ENCODE assay signal across 32 cellular contexts in the genomic region with DNA sequence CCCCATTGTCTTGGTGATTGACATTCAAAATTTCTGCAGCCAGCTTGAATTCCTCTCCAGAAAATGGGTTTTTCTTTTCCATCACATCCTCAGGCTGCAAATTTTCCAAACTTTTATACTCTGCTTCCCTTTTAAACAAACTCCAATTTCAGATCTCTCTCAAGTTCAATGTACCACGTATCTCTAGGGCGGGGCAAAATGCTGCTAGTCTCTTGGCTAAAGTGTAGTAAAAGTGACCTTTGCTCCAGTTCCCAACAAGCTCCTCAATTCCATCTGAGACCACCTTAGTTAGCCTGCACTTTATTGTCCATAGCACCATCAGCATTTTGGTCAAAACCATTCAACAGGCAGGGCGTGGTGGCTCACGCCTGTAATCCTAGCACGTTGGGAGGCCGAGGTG.
"Had no signal": no experiment of that assay in that cellular context is flagged by ENCODE, and none has a peak within 500 bp of the region (broad histone marks: within the 10 kb centered on the region; RNA-seq: fewer than 3 reads in every experiment).

No MANE protein-coding gene starts in this region.

- H3K36me3 Mint-ChIP-seq: activated CD8-positive, alpha-beta memory T cell treated with anti-CD3 and anti-CD28 coated beads, Interleukin-2, amount 10 ng/mL, durations not matched to agents 7 days and 5 days; activated naive CD8-positive, alpha-beta T cell had no signal

- DNase-seq: activated CD4-positive, alpha-beta T cell treated with anti-CD3 and anti-CD28 coated beads, Interleukin-2, amount 10 ng/mL, durations not matched to agents 24 days and 14 days; activated CD4-positive, CD25-positive, alpha-beta regulatory T cell; activated CD4-positive, CD25-positive, alpha-beta regulatory T cell treated with anti-CD3 and anti-CD28 coated beads, Interleukin-2, amount 50 U/mL, for 72 hours; activated CD8-positive, alpha-beta memory T cell treated with anti-CD3 and anti-CD28 coated beads, Interleukin-2, amount 10 ng/mL, durations not matched to agents 7 days and 5 days; activated CD8-positive, alpha-beta memory T cell treated with anti-CD3 and anti-CD28 coated beads, Interleukin-2, amount 50 U/mL, for 4 hours; activated gamma-delta T cell treated with Interleukin-2 at 50 U/mL for 16 hours; activated naive CD4-positive, alpha-beta T cell treated with anti-CD3 and anti-CD28 coated beads, Interleukin-2, amount 50 U/mL, for 16 hours; activated naive CD4-positive, alpha-beta T cell treated with Interleukin-2 at 50 U/mL for 16 hours; activated T-cell treated with anti-CD3 and anti-CD28 coated beads, Interleukin-2, amount 50 U/mL, for 1 hour; amniotic stem cell; anterior cingulate cortex; brain microvascular endothelial cell; cortex of kidney; dermis blood vessel endothelial cell; effector CD4-positive, alpha-beta T cell; esophagus squamous epithelium; foreskin melanocyte; T-helper 17 cell; T1000 had no signal

- H3K27ac Mint-ChIP-seq: activated CD4-positive, alpha-beta memory T cell treated with anti-CD3 and anti-CD28 coated beads for 36 hours; activated CD4-positive, alpha-beta T cell treated with anti-CD3 and anti-CD28 coated beads for 36 hours; activated CD4-positive, alpha-beta T cell treated with anti-CD3 and anti-CD28 coated beads, Interleukin-2, amount 10 ng/mL, durations not matched to agents 24 days and 14 days; activated CD8-positive, alpha-beta memory T cell treated with anti-CD3 and anti-CD28 coated beads, Interleukin-2, amount 10 ng/mL, durations not matched to agents 7 days and 5 days; activated CD8-positive, alpha-beta T cell treated with anti-CD3 and anti-CD28 coated beads, Interleukin-2, amount 10 ng/mL, durations not matched to agents 7 days and 5 days; activated naive CD8-positive, alpha-beta T cell; activated T-helper 1 cell treated with anti-CD3 and anti-CD28 coated beads, Interleukin-12 subunit alpha, Interleukin-12 subunit beta, Interleukin-2, Interleukin-4 antibody, amounts not matched to agents 30 ng/mL and 10 ng/mL and 1 ng/mL, durations not matched to agents 14 hours and 24 hours and 36 hours; effector memory CD8-positive, alpha-beta T cell; T-helper 2 cell treated with Interferon-gamma antibody and Interleukin-4, amounts not matched to agents 5 μg/mL and 100 μg/mL, for 36 hours had no signal

- H3K9me3 ChIP-seq: esophagus squamous epithelium, gastroesophageal sphincter had no signal

- H3K4me3 Mint-ChIP-seq: activated CD4-positive, alpha-beta memory T cell treated with anti-CD3 and anti-CD28 coated beads for 36 hours; activated CD4-positive, alpha-beta T cell treated with anti-CD3 and anti-CD28 coated beads for 36 hours; activated CD4-positive, alpha-beta T cell treated with anti-CD3 and anti-CD28 coated beads, Interleukin-2, amount 10 ng/mL, durations not matched to agents 24 days and 14 days; activated CD8-positive, alpha-beta memory T cell treated with anti-CD3 and anti-CD28 coated beads, Interleukin-2, amount 10 ng/mL, durations not matched to agents 7 days and 5 days; activated CD8-positive, alpha-beta T cell treated with anti-CD3 and anti-CD28 coated beads, Interleukin-2, amount 10 ng/mL, durations not matched to agents 7 days and 5 days; activated naive CD8-positive, alpha-beta T cell; activated T-helper 1 cell treated with anti-CD3 and anti-CD28 coated beads, Interleukin-12 subunit alpha, Interleukin-12 subunit beta, Interleukin-2, Interleukin-4 antibody, amounts not matched to agents 30 ng/mL and 10 ng/mL and 1 ng/mL, durations not matched to agents 14 hours and 24 hours and 36 hours; central memory CD8-positive, alpha-beta T cell; effector memory CD8-positive, alpha-beta T cell; T-helper 17 cell; T-helper 2 cell treated with Interferon-gamma antibody and Interleukin-4, amounts not matched to agents 5 μg/mL and 100 μg/mL, for 36 hours had no signal

- H3K27ac ChIP-seq: brain microvascular endothelial cell, epithelial cell of prostate, esophagus squamous epithelium, gastroesophageal sphincter had no signal

- H3K4me1 ChIP-seq: esophagus squamous epithelium, gastroesophageal sphincter had no signal

- ATAC-seq: activated CD4-positive, alpha-beta T cell treated with anti-CD3 and anti-CD28 coated beads for 36 hours; activated CD8-positive, alpha-beta T cell treated with anti-CD3 and anti-CD28 coated beads, Interleukin-2, amount 10 ng/mL, durations not matched to agents 7 days and 5 days; effector memory CD8-positive, alpha-beta T cell; gastroesophageal sphincter; T-helper 17 cell had no signal

- FAIRE-seq: astrocyte, bronchial epithelial cell, endothelial cell of umbilical vein had no signal

- H3K27me3 Mint-ChIP-seq: activated CD4-positive, alpha-beta memory T cell treated with anti-CD3 and anti-CD28 coated beads for 36 hours; activated CD4-positive, alpha-beta T cell treated with anti-CD3 and anti-CD28 coated beads for 36 hours; activated CD4-positive, alpha-beta T cell treated with anti-CD3 and anti-CD28 coated beads, Interleukin-2, amount 10 ng/mL, durations not matched to agents 24 days and 14 days; activated CD8-positive, alpha-beta memory T cell treated with anti-CD3 and anti-CD28 coated beads, Interleukin-2, amount 10 ng/mL, durations not matched to agents 7 days and 5 days; activated naive CD8-positive, alpha-beta T cell; effector memory CD8-positive, alpha-beta T cell; T-helper 17 cell had no signal

- H3K9me3 Mint-ChIP-seq: activated CD4-positive, alpha-beta memory T cell treated with anti-CD3 and anti-CD28 coated beads for 36 hours; activated CD4-positive, alpha-beta T cell treated with anti-CD3 and anti-CD28 coated beads, Interleukin-2, amount 10 ng/mL, durations not matched to agents 24 days and 14 days; activated T-helper 1 cell treated with anti-CD3 and anti-CD28 coated beads, Interleukin-12 subunit alpha, Interleukin-12 subunit beta, Interleukin-2, Interleukin-4 antibody, amounts not matched to agents 30 ng/mL and 10 ng/mL and 1 ng/mL, durations not matched to agents 14 hours and 24 hours and 36 hours; central memory CD8-positive, alpha-beta T cell; effector memory CD8-positive, alpha-beta T cell; T-helper 2 cell treated with Interferon-gamma antibody and Interleukin-4, amounts not matched to agents 5 μg/mL and 100 μg/mL, for 36 hours had no signal

- H3K27me3 ChIP-seq: brain microvascular endothelial cell, esophagus squamous epithelium, gastroesophageal sphincter had no signal

- H3K4me1 Mint-ChIP-seq: activated CD4-positive, alpha-beta T cell treated with anti-CD3 and anti-CD28 coated beads for 36 hours; activated CD4-positive, alpha-beta T cell treated with anti-CD3 and anti-CD28 coated beads, Interleukin-2, amount 10 ng/mL, durations not matched to agents 24 days and 14 days; central memory CD8-positive, alpha-beta T cell had no signal

- H3K4me3 ChIP-seq: esophagus squamous epithelium, gastroesophageal sphincter had no signal
